In the genomic region with DNA sequence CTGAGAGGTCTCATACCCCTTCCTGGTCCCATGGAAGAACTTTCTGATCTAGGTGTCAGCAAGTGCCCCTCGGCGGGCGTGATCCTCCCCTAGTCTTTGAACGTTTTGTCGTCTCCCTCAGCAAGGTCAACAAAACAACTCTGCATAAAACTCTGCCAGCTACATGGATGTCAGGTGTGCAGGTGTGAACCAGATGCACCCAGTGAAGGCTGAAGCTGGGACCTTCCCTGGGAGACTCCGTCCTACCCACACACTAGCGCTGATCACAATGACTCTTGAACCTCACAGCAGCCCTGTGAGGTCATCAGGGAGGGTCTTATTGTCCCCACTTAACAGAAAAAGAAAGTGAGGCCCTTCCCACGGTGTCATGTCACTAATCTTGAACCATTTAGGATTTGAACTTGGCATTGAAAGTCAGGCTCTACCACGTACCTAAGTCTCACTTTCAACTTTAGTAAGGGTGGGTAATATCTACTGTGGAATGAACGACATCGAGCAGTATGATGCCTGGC, we compare ENCODE assay signal across 30 cellular contexts.
"Had no signal": no experiment of that assay in that cellular context is flagged by ENCODE, and none has a peak within 500 bp of the region (broad histone marks: within the 10 kb centered on the region; RNA-seq: fewer than 3 reads in every experiment).

No MANE protein-coding gene starts in this region.

- H3K27me3 ChIP-seq: adrenal gland, body of pancreas, cardiac muscle cell, colonic mucosa, gastrocnemius medialis had no signal

- H3K4me3 Mint-ChIP-seq: activated CD4-positive, alpha-beta memory T cell treated with anti-CD3 and anti-CD28 coated beads for 36 hours; activated CD4-positive, alpha-beta T cell treated with anti-CD3 and anti-CD28 coated beads for 36 hours; activated CD4-positive, alpha-beta T cell treated with anti-CD3 and anti-CD28 coated beads, Interleukin-2, amount 10 ng/mL, durations not matched to agents 24 days and 14 days; activated CD8-positive, alpha-beta memory T cell treated with anti-CD3 and anti-CD28 coated beads, Interleukin-2, amount 10 ng/mL, durations not matched to agents 7 days and 5 days; activated CD8-positive, alpha-beta T cell treated with anti-CD3 and anti-CD28 coated beads, Interleukin-2, amount 10 ng/mL, durations not matched to agents 7 days and 5 days; activated naive CD4-positive, alpha-beta T cell treated with anti-CD3 and anti-CD28 coated beads for 36 hours; activated naive CD4-positive, alpha-beta T cell treated with anti-CD3 and anti-CD28 coated beads, Interleukin-2, amount 50 U/mL, for 24 hours; activated naive CD8-positive, alpha-beta T cell treated with anti-CD3 and anti-CD28 coated beads for 36 hours; activated naive CD8-positive, alpha-beta T cell treated with anti-CD3 and anti-CD28 coated beads, Interleukin-2, amount 50 U/mL, for 24 hours; activated T-helper 1 cell treated with anti-CD3 and anti-CD28 coated beads, Interleukin-12 subunit alpha, Interleukin-12 subunit beta, Interleukin-2, Interleukin-4 antibody, amounts not matched to agents 30 ng/mL and 10 ng/mL and 1 ng/mL, durations not matched to agents 14 hours and 24 hours and 36 hours had no signal

- H3K27ac ChIP-seq: body of pancreas, cardiac muscle cell, colonic mucosa, foreskin keratinocyte, gastrocnemius medialis had no signal

- DNase-seq: activated CD4-positive, alpha-beta memory T cell treated with anti-CD3 and anti-CD28 coated beads for 36 hours; activated CD4-positive, alpha-beta T cell treated with anti-CD3 and anti-CD28 coated beads for 36 hours; activated CD4-positive, alpha-beta T cell treated with anti-CD3 and anti-CD28 coated beads, Interleukin-2, amount 10 ng/mL, durations not matched to agents 24 days and 14 days; activated CD4-positive, CD25-positive, alpha-beta regulatory T cell; activated CD4-positive, CD25-positive, alpha-beta regulatory T cell treated with anti-CD3 and anti-CD28 coated beads, Interleukin-2, amount 50 U/mL, for 72 hours; activated CD8-positive, alpha-beta memory T cell treated with anti-CD3 and anti-CD28 coated beads, Interleukin-2, amount 10 ng/mL, durations not matched to agents 7 days and 5 days; activated CD8-positive, alpha-beta memory T cell treated with anti-CD3 and anti-CD28 coated beads, Interleukin-2, amount 50 U/mL, for 4 hours; activated CD8-positive, alpha-beta T cell treated with anti-CD3 and anti-CD28 coated beads, Interleukin-2, amount 10 ng/mL, durations not matched to agents 7 days and 5 days; activated effector memory CD4-positive, alpha-beta T cell treated with anti-CD3 and anti-CD28 coated beads, Interleukin-2, amount 50 U/mL, for 16 hours; activated naive CD4-positive, alpha-beta T cell treated with anti-CD3 and anti-CD28 coated beads for 36 hours; activated naive CD8-positive, alpha-beta T cell treated with anti-CD3 and anti-CD28 coated beads for 36 hours; activated naive CD8-positive, alpha-beta T cell treated with anti-CD3 and anti-CD28 coated beads, Interleukin-2, amount 50 U/mL, for 24 hours; activated T-cell treated with anti-CD3 and anti-CD28 coated beads, Interleukin-2, amount 50 U/mL, for 1 hour; activated T-cell treated with anti-CD3 and anti-CD28 coated beads, Interleukin-2, amount 50 U/mL, for 48 hours; adrenal gland; amygdala; aorta; body of pancreas; central memory CD4-positive, alpha-beta T cell; cerebellar nuclear complex; colonic mucosa; effector CD8-positive, alpha-beta T cell; foreskin keratinocyte; gastrocnemius medialis; T-helper 2 cell had no signal

- ATAC-seq: activated CD4-positive, alpha-beta T cell treated with anti-CD3 and anti-CD28 coated beads for 36 hours; activated CD8-positive, alpha-beta memory T cell treated with anti-CD3 and anti-CD28 coated beads, Interleukin-2, amount 10 ng/mL, durations not matched to agents 7 days and 5 days; activated CD8-positive, alpha-beta T cell treated with anti-CD3 and anti-CD28 coated beads, Interleukin-2, amount 10 ng/mL, durations not matched to agents 7 days and 5 days; activated naive CD8-positive, alpha-beta T cell treated with anti-CD3 and anti-CD28 coated beads, Interleukin-2, amount 50 U/mL, for 24 hours; body of pancreas; esophagus mucosa; foreskin keratinocyte; gastrocnemius medialis had no signal

- H3K36me3 Mint-ChIP-seq: activated CD4-positive, alpha-beta memory T cell treated with anti-CD3 and anti-CD28 coated beads for 36 hours; activated CD8-positive, alpha-beta memory T cell treated with anti-CD3 and anti-CD28 coated beads, Interleukin-2, amount 10 ng/mL, durations not matched to agents 7 days and 5 days; activated naive CD4-positive, alpha-beta T cell treated with anti-CD3 and anti-CD28 coated beads, Interleukin-2, amount 50 U/mL, for 24 hours; activated naive CD8-positive, alpha-beta T cell treated with anti-CD3 and anti-CD28 coated beads for 36 hours had no signal

- H3K27ac Mint-ChIP-seq: activated CD4-positive, alpha-beta memory T cell treated with anti-CD3 and anti-CD28 coated beads for 36 hours; activated CD4-positive, alpha-beta T cell treated with anti-CD3 and anti-CD28 coated beads for 36 hours; activated CD4-positive, alpha-beta T cell treated with anti-CD3 and anti-CD28 coated beads, Interleukin-2, amount 10 ng/mL, durations not matched to agents 24 days and 14 days; activated CD8-positive, alpha-beta memory T cell treated with anti-CD3 and anti-CD28 coated beads, Interleukin-2, amount 10 ng/mL, durations not matched to agents 7 days and 5 days; activated CD8-positive, alpha-beta T cell treated with anti-CD3 and anti-CD28 coated beads, Interleukin-2, amount 10 ng/mL, durations not matched to agents 7 days and 5 days; activated naive CD4-positive, alpha-beta T cell treated with anti-CD3 and anti-CD28 coated beads for 36 hours; activated naive CD4-positive, alpha-beta T cell treated with anti-CD3 and anti-CD28 coated beads, Interleukin-2, amount 50 U/mL, for 24 hours; activated naive CD8-positive, alpha-beta T cell treated with anti-CD3 and anti-CD28 coated beads for 36 hours; activated naive CD8-positive, alpha-beta T cell treated with anti-CD3 and anti-CD28 coated beads, Interleukin-2, amount 50 U/mL, for 24 hours; activated T-helper 1 cell treated with anti-CD3 and anti-CD28 coated beads, Interleukin-12 subunit alpha, Interleukin-12 subunit beta, Interleukin-2, Interleukin-4 antibody, amounts not matched to agents 30 ng/mL and 10 ng/mL and 1 ng/mL, durations not matched to agents 14 hours and 24 hours and 36 hours; activated T-helper 2 cell treated with anti-CD3 and anti-CD28 coated beads, Interferon-gamma antibody, Interleukin-2, Interleukin-4, amounts not matched to agents 10 μg/mL and 5 μg/mL and 100 μg/mL, durations not matched to agents 14 hours and 24 hours and 36 hours had no signal

- H3K4me1 Mint-ChIP-seq: activated CD4-positive, alpha-beta T cell treated with anti-CD3 and anti-CD28 coated beads for 36 hours; activated CD4-positive, alpha-beta T cell treated with anti-CD3 and anti-CD28 coated beads, Interleukin-2, amount 10 ng/mL, durations not matched to agents 24 days and 14 days; activated CD8-positive, alpha-beta memory T cell treated with anti-CD3 and anti-CD28 coated beads, Interleukin-2, amount 10 ng/mL, durations not matched to agents 7 days and 5 days; activated naive CD4-positive, alpha-beta T cell treated with anti-CD3 and anti-CD28 coated beads, Interleukin-2, amount 50 U/mL, for 24 hours; activated naive CD8-positive, alpha-beta T cell treated with anti-CD3 and anti-CD28 coated beads for 36 hours; activated naive CD8-positive, alpha-beta T cell treated with anti-CD3 and anti-CD28 coated beads, Interleukin-2, amount 50 U/mL, for 24 hours had no signal

- H3K9me3 Mint-ChIP-seq: activated CD4-positive, alpha-beta memory T cell treated with anti-CD3 and anti-CD28 coated beads for 36 hours; activated CD4-positive, alpha-beta T cell treated with anti-CD3 and anti-CD28 coated beads, Interleukin-2, amount 10 ng/mL, durations not matched to agents 24 days and 14 days; activated naive CD4-positive, alpha-beta T cell treated with anti-CD3 and anti-CD28 coated beads for 36 hours; activated naive CD4-positive, alpha-beta T cell treated with anti-CD3 and anti-CD28 coated beads, Interleukin-2, amount 50 U/mL, for 24 hours; activated naive CD8-positive, alpha-beta T cell treated with anti-CD3 and anti-CD28 coated beads for 36 hours; activated naive CD8-positive, alpha-beta T cell treated with anti-CD3 and anti-CD28 coated beads, Interleukin-2, amount 50 U/mL, for 24 hours; activated T-helper 1 cell treated with anti-CD3 and anti-CD28 coated beads, Interleukin-12 subunit alpha, Interleukin-12 subunit beta, Interleukin-2, Interleukin-4 antibody, amounts not matched to agents 30 ng/mL and 10 ng/mL and 1 ng/mL, durations not matched to agents 14 hours and 24 hours and 36 hours; activated T-helper 2 cell treated with anti-CD3 and anti-CD28 coated beads, Interferon-gamma antibody, Interleukin-2, Interleukin-4, amounts not matched to agents 10 μg/mL and 5 μg/mL and 100 μg/mL, durations not matched to agents 14 hours and 24 hours and 36 hours had no signal

- H3K4me1 ChIP-seq: body of pancreas, colonic mucosa, foreskin keratinocyte, gastrocnemius medialis had no signal

- H3K4me3 ChIP-seq: adrenal gland, body of pancreas, cardiac muscle cell, colonic mucosa, gastrocnemius medialis had no signal

- H3K9me3 ChIP-seq: adrenal gland, body of pancreas, colonic mucosa, gastrocnemius medialis had no signal

- H3K27me3 Mint-ChIP-seq: activated naive CD4-positive, alpha-beta T cell treated with anti-CD3 and anti-CD28 coated beads, Interleukin-2, amount 50 U/mL, for 24 hours had no signal

- H3K36me3 ChIP-seq: adrenal gland, cardiac muscle cell, colonic mucosa, gastrocnemius medialis had no signal
